ENCODE assay signal across 8 cellular contexts in the genomic region with DNA sequence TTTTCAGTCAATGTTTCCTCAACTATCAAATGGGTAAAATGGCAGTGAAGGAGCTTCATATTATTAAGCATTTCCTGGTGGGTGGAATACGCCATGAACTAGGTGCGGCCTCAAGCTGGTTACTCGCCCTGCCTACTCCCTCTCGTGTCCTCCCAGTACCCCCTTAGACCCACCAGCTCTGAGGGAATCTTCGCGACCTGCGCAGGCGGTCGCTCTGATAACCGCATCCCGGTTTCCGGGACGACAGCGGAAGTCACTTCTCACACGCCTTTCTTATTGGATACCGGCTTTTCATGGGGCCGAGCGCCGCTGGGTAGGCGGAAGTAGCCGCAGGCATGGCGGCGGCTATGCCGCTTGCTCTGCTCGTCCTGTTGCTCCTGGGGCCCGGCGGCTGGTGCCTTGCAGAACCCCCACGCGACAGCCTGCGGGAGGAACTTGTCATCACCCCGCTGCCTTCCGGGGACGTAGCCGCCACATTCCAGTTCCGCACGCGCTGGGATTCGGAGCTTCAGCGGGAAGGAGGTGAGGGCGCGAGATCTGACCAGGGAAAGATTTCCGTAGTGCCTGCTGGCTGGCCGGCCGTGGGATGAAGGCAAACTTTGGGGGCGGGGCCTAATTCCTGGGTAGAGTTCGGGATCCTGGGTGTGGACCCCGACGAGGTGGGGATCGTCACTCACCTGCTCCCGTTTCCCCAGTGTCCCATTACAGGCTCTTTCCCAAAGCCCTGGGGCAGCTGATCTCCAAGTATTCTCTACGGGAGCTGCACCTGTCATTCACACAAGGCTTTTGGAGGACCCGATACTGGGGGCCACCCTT. TPM values are rescaled to one million over a fixed set of nuclear protein-coding genes. Genes with fewer than 3 reads are reported as not detected.
DNase-seq lines count a peak whose midpoint lies in the region; TF ChIP-seq lines count a peak whose summit lies in the region.

A gene (plus strand): TSS at position 320 of the 816 bp plus-strand sequence. CDS start 16 bp downstream, at position 336.

- H3K9me3 ChIP-seq in HEK293 (ENCODE audit: control insufficient read depth, insufficient read depth, low read depth, low read length) (no peaks in the 10 kb centered on the region), SK-N-MC (ENCODE audit: low read depth, low read length) (no peaks in the 10 kb centered on the region)

- H3K36me3 ChIP-seq in HEK293 (ENCODE audit: control insufficient read depth in 2 of 2, insufficient read depth in 1 of 2, low read length in 2 of 2) (peaks cover 0 to 35% of the 10 kb centered on the region in 2 experiments; a peak in 2 of 3 replicates), SK-N-MC (ENCODE audit: insufficient read depth, low read length) (peaks cover 31% of the 10 kb centered on the region)

- H3K9me3 Mint-ChIP-seq in activated naive CD4-positive, alpha-beta T cell treated with anti-CD3 and anti-CD28 coated beads for 36 hours = no peaks in the 10 kb centered on the region

- H3K4me3 Mint-ChIP-seq in activated naive CD4-positive, alpha-beta T cell treated with anti-CD3 and anti-CD28 coated beads for 36 hours = peak within 1 kb of the TSS; percentile 93

- intact Hi-C loops in activated naive CD4-positive, alpha-beta T cell treated with anti-CD3 and anti-CD28 coated beads for 36 hours (cut with micrococcal nuclease) = loop anchor here (1.0 kb wide), 4 partner anchors 9 to 53 kb away; a partner anchor contains a TSS

- H3K36me3 Mint-ChIP-seq in activated naive CD4-positive, alpha-beta T cell treated with anti-CD3 and anti-CD28 coated beads for 36 hours (ENCODE audit: low read depth) = peaks cover 22% of the 10 kb centered on the region

- H3K4me1 ChIP-seq in HEK293 (ENCODE audit: control insufficient read depth, insufficient read depth, low read length) = no peaks in the 10 kb centered on the region; the same call in 1 of the 2 replicates

- H3K4me1 Mint-ChIP-seq in activated naive CD4-positive, alpha-beta T cell treated with anti-CD3 and anti-CD28 coated beads for 36 hours (ENCODE audit: low read depth) = peaks cover 42% of the 10 kb centered on the region

- no peak within 1 kb of the TSS; the same call in 1 of the 2 replicates for H3K27ac ChIP-seq in HEK293 (ENCODE audit: extremely low read depth, low read depth, low read length)
- H3K27ac ChIP-seq in SK-N-MC = peak within 1 kb of the TSS; percentile 1; the same call in 1 of the 2 replicates

- CTCF ChIA-PET in HEK293 (lab: Yijun Ruan, JAX) = interaction anchor here (0.5 to 2.1 kb wide), 7 partner anchors 8 to 354 kb away, joined by 3 to 12 read pairs (median 4); a partner anchor contains a TSS
- CTCF ChIA-PET in activated naive CD4-positive, alpha-beta T cell treated with anti-CD3 and anti-CD28 coated beads for 36 hours (lab: Charles Lee) = interaction anchor here (0.7 to 2.5 kb wide), 4 partner anchors 21 to 104 kb away, joined by 3 to 9 read pairs (median 7); no protein-coding TSS in a partner anchor

- H3K4me3 ChIP-seq in HEK293 (ENCODE audit: low read depth, low read length) (peak within 1 kb of the TSS; percentile 95), SK-N-MC (peak within 1 kb of the TSS; percentile 85)

- DNase-seq in GM03348 (ENCODE audit: low spot score) (peak; percentile 94), MV-4-11 (lab: John Stamatoyannopoulos, UW) (peak; percentile 85), SK-N-MC (ENCODE audit: low read depth, low spot score) (peak; percentile 39), germinal center (ENCODE audit: low spot score) (peak; percentile 83), occipital lobe (lab: John Stamatoyannopoulos, UW) (peak; percentile 84), superior temporal gyrus (ENCODE audit: extremely low spot score) (peak; percentile 97)
- DNase-seq in activated naive CD4-positive, alpha-beta T cell treated with anti-CD3 and anti-CD28 coated beads for 36 hours = peak; percentile 92

- H3K9ac ChIP-seq in SK-N-MC (ENCODE audit: insufficient read length) = peak within 1 kb of the TSS; percentile 90

- no peak for TF ChIP-seq CTCF in HEK293 (tag by site-specific recombination; IDR thresholded peaks at IDR 0.05)

- no peaks in the 10 kb centered on the region for H3K27me3 Mint-ChIP-seq in activated naive CD4-positive, alpha-beta T cell treated with anti-CD3 and anti-CD28 coated beads for 36 hours (ENCODE audit: low read depth)

- POLR2A ChIA-PET in HEK293 (lab: Yijun Ruan, JAX) = interaction anchor here (0.6 to 2.5 kb wide), 12 partner anchors 9 to 115 kb away, joined by 3 to 22 read pairs (median 5); a partner anchor contains a TSS

- peak within 1 kb of the TSS; percentile 97 for H3K27ac Mint-ChIP-seq in activated naive CD4-positive, alpha-beta T cell treated with anti-CD3 and anti-CD28 coated beads for 36 hours

TF ChIP-seq in HEK293, 187 proteins besides CTCF, POLR2A, EP300 and RAD21 (continues in another document):
- TF ChIP-seq ZNF184 (tag by site-specific recombination; IDR thresholded peaks at IDR 0.05) = no peak
- TF ChIP-seq, protein P1, sequence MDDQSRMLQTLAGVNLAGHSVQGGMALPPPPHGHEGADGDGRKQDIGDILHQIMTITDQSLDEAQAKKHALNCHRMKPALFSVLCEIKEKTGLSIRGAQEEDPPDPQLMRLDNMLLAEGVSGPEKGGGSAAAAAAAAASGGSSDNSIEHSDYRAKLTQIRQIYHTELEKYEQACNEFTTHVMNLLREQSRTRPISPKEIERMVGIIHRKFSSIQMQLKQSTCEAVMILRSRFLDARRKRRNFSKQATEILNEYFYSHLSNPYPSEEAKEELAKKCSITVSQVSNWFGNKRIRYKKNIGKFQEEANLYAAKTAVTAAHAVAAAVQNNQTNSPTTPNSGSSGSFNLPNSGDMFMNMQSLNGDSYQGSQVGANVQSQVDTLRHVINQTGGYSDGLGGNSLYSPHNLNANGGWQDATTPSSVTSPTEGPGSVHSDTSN (CRISPR knock-in tag; IDR thresholded peaks at IDR 0.05) = no peak
- no peak for TF ChIP-seq ZNF121 (tag by site-specific recombination; IDR thresholded peaks at IDR 0.05)
- no peak for TF ChIP-seq ZNF24 (tag by site-specific recombination; IDR thresholded peaks at IDR 0.05)
- TF ChIP-seq REPIN1 (tag by site-specific recombination; IDR thresholded peaks at IDR 0.05; ENCODE audit: low read depth) = no peak
- 0 out of 2 replicates have a peak, but pooled peaks have one; percentile 35 for TF ChIP-seq ZNF600 (tag by site-specific recombination; IDR thresholded peaks at IDR 0.05)
- TF ChIP-seq, protein P2, sequence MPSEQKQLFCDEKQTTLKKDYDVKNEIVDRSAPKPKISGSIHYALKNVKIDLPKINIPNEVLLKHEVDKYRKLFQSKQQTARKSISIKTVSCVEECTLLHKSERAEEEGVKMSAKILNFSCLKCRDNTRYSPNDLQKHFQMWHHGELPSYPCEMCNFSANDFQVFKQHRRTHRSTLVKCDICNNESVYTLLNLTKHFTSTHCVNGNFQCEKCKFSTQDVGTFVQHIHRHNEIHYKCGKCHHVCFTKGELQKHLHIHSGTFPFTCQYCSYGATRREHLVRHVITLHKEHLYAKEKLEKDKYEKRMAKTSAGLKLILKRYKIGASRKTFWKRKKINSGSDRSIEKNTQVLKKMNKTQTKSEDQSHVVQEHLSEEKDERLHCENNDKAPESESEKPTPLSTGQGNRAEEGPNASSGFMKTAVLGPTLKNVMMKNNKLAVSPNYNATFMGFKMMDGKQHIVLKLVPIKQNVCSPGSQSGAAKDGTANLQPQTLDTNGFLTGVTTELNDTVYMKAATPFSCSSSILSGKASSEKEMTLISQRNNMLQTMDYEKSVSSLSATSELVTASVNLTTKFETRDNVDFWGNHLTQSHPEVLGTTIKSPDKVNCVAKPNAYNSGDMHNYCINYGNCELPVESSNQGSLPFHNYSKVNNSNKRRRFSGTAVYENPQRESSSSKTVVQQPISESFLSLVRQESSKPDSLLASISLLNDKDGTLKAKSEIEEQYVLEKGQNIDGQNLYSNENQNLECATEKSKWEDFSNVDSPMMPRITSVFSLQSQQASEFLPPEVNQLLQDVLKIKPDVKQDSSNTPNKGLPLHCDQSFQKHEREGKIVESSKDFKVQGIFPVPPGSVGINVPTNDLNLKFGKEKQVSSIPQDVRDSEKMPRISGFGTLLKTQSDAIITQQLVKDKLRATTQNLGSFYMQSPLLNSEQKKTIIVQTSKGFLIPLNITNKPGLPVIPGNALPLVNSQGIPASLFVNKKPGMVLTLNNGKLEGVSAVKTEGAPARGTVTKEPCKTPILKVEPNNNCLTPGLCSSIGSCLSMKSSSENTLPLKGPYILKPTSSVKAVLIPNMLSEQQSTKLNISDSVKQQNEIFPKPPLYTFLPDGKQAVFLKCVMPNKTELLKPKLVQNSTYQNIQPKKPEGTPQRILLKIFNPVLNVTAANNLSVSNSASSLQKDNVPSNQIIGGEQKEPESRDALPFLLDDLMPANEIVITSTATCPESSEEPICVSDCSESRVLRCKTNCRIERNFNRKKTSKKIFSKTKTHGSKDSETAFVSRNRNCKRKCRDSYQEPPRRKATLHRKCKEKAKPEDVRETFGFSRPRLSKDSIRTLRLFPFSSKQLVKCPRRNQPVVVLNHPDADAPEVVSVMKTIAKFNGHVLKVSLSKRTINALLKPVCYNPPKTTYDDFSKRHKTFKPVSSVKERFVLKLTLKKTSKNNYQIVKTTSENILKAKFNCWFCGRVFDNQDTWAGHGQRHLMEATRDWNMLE (tag by site-specific recombination; conservative IDR thresholded peaks at IDR 0.05; ENCODE audit: low read depth) = peak; percentile 95
- TF ChIP-seq ZBTB20 (tag by site-specific recombination; IDR thresholded peaks at IDR 0.05) = peak; percentile 75; the same call in 1 of the 2 replicates
- peak; percentile 60 for TF ChIP-seq ZFHX2 (tag by site-specific recombination; conservative IDR thresholded peaks at IDR 0.05)
- no peak for TF ChIP-seq ZNF830 (tag by site-specific recombination; IDR thresholded peaks at IDR 0.05; ENCODE audit: low read depth)
- TF ChIP-seq ZNF473 (tag by site-specific recombination; IDR thresholded peaks at IDR 0.05) = no peak
- TF ChIP-seq ZIC2 (tag by site-specific recombination; IDR thresholded peaks at IDR 0.05) = no peak
- TF ChIP-seq ZXDB (tag by site-specific recombination; IDR thresholded peaks at IDR 0.05) = peak; percentile 66
- no peak for TF ChIP-seq ZNF843 (tag by site-specific recombination; IDR thresholded peaks at IDR 0.05)

RNA-seq across cellular contexts. Expression of the gene that starts here (rescaled TPM):
- total RNA-seq in activated naive CD4-positive, alpha-beta T cell treated with anti-CD3 and anti-CD28 coated beads for 36 hours = 10 to 100 TPM; 37.7 to 43.8 TPM
- total RNA-seq in occipital lobe = 12.0 TPM

Comparison
In these comparisons a context has a peak if more than half of its experiments do, and no peak if none do; other contexts are left out.
1. DNase-seq: peak in every context shown above with its lines; median percentile 97 in superior temporal gyrus; 94 in GM03348; 92 in activated naive CD4-positive, alpha-beta T cell treated with anti-CD3 and anti-CD28 coated beads for 36 hours; 85 in MV-4-11; 84 in occipital lobe; 83 in germinal center; 39 in SK-N-MC.